ENCODE assay signal across 26 cellular contexts in the genomic region with DNA sequence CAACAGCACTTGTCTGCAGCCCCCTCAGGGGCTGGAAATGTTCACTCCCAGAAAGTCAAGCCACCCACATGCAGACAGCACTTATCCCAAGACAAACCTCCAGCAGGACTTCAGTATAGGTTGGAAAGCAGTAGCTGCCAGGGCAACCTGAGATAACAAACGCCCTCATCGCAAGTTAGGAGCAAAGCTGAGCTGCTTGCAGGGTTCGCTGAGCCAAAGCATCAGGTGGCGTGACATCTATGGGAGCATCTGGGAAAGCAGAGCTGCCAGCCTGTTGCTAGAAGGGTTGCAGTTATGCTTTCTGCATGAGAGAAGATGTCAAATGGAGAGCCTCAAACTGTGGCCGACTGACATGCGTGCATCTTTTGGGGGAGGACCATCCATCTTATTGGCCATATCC. TPM values are rescaled to one million over a fixed set of nuclear protein-coding genes. Genes with fewer than 3 reads are reported as not detected.
"Had no signal": no experiment of that assay in that cellular context is flagged by ENCODE, and none has a peak within 500 bp of the region (broad histone marks: within the 10 kb centered on the region; RNA-seq: fewer than 3 reads in every experiment).

No MANE protein-coding gene starts in this region.

- H3K4me3 Mint-ChIP-seq: activated CD4-positive, alpha-beta memory T cell treated with anti-CD3 and anti-CD28 coated beads, Interleukin-2, amount 10 ng/mL, durations not matched to agents 7 days and 5 days; activated CD4-positive, alpha-beta T cell treated with anti-CD3 and anti-CD28 coated beads, Interleukin-2, amount 10 ng/mL, durations not matched to agents 24 days and 14 days; activated naive CD4-positive, alpha-beta T cell treated with anti-CD3 and anti-CD28 coated beads, Interleukin-2, amount 10 ng/mL, durations not matched to agents 7 days and 5 days; activated T-cell treated with anti-CD3 and anti-CD28 coated beads, Interleukin-2, amount 50 U/mL, for 72 hours; naive thymus-derived CD4-positive, alpha-beta T cell; type B pancreatic cell had no signal

- H3K36me3 ChIP-seq: esophagus squamous epithelium, heart right ventricle, lower lobe of right lung, neutrophil, pancreas, right atrium auricular region, spleen, thoracic aorta, vagina had no signal

- H3K4me1 ChIP-seq: lower lobe of right lung, pancreas, psoas muscle, right atrium auricular region had no signal

- H3K27me3 ChIP-seq: esophagus squamous epithelium, heart right ventricle, pancreas, right atrium auricular region, spleen, vagina had no signal

- H3K36me3 Mint-ChIP-seq: activated naive CD4-positive, alpha-beta T cell treated with anti-CD3 and anti-CD28 coated beads, Interleukin-2, amount 10 ng/mL, durations not matched to agents 7 days and 5 days had no signal

- H3K9me3 Mint-ChIP-seq: activated CD4-positive, alpha-beta memory T cell treated with anti-CD3 and anti-CD28 coated beads, Interleukin-2, amount 10 ng/mL, durations not matched to agents 7 days and 5 days; activated CD4-positive, alpha-beta T cell treated with anti-CD3 and anti-CD28 coated beads, Interleukin-2, amount 10 ng/mL, durations not matched to agents 24 days and 14 days; activated naive CD4-positive, alpha-beta T cell treated with anti-CD3 and anti-CD28 coated beads, Interleukin-2, amount 10 ng/mL, durations not matched to agents 7 days and 5 days; activated T-cell treated with anti-CD3 and anti-CD28 coated beads, Interleukin-2, amount 50 U/mL, for 72 hours; type B pancreatic cell had no signal

- H3K9me3 ChIP-seq: esophagus squamous epithelium, heart right ventricle, lower lobe of right lung, neutrophil, pancreas, psoas muscle, right atrium auricular region, spleen, thoracic aorta, vagina had no signal

- H3K27ac ChIP-seq: coronary artery, esophagus squamous epithelium, heart right ventricle, lower lobe of right lung, neutrophil, pancreas, psoas muscle, right atrium auricular region, spleen, thoracic aorta, vagina, VCaP had no signal

- FAIRE-seq: keratinocyte, pancreas had no signal

- H3K27me3 Mint-ChIP-seq: activated CD4-positive, alpha-beta memory T cell treated with anti-CD3 and anti-CD28 coated beads, Interleukin-2, amount 10 ng/mL, durations not matched to agents 7 days and 5 days had no signal

- H3K4me3 ChIP-seq: coronary artery, esophagus squamous epithelium, heart right ventricle, lower lobe of right lung, pancreas, psoas muscle, right atrium auricular region, spleen, thoracic aorta, vagina had no signal

- ATAC-seq: activated CD4-positive, CD25-positive, alpha-beta regulatory T cell treated with anti-CD3 and anti-CD28 coated beads, Interleukin-2, amount 50 U/mL, for 24 hours; activated T-cell treated with anti-CD3 and anti-CD28 coated beads, Interleukin-2, amount 50 U/mL, for 72 hours; heart right ventricle; left colon; lower lobe of right lung; naive thymus-derived CD4-positive, alpha-beta T cell; pancreas; psoas muscle had no signal

- DNase-seq: activated CD4-positive, alpha-beta memory T cell treated with anti-CD3 and anti-CD28 coated beads, Interleukin-2, amount 10 ng/mL, durations not matched to agents 7 days and 5 days; activated CD4-positive, alpha-beta T cell treated with anti-CD3 and anti-CD28 coated beads, Interleukin-2, amount 10 ng/mL, durations not matched to agents 24 days and 14 days; activated effector memory CD4-positive, alpha-beta T cell treated with anti-CD3 and anti-CD28 coated beads, Interleukin-2, amount 50 U/mL, for 16 hours; activated naive CD4-positive, alpha-beta T cell treated with anti-CD3 and anti-CD28 coated beads, Interleukin-2, amount 10 ng/mL, durations not matched to agents 7 days and 5 days; activated T-cell treated with anti-CD3 and anti-CD28 coated beads, Interleukin-2, amount 50 U/mL, for 72 hours; cerebellar nuclear complex; esophagus squamous epithelium; heart right ventricle; left colon; lower lobe of right lung; naive thymus-derived CD4-positive, alpha-beta T cell; pancreas; psoas muscle; spleen; stimulated activated CD4-positive, alpha-beta T cell treated with anti-CD3 and anti-CD28 coated beads, Interleukin-4, amount 100 ng/mL, for 1 hour; stimulated activated naive CD4-positive, alpha-beta T cell treated with Interleukin-2 at 50 U/mL for 16 hours had no signal

- H3K27ac Mint-ChIP-seq: activated CD4-positive, alpha-beta memory T cell treated with anti-CD3 and anti-CD28 coated beads, Interleukin-2, amount 10 ng/mL, durations not matched to agents 7 days and 5 days; activated CD4-positive, alpha-beta T cell treated with anti-CD3 and anti-CD28 coated beads, Interleukin-2, amount 10 ng/mL, durations not matched to agents 24 days and 14 days; activated naive CD4-positive, alpha-beta T cell treated with anti-CD3 and anti-CD28 coated beads, Interleukin-2, amount 10 ng/mL, durations not matched to agents 7 days and 5 days; activated T-cell treated with anti-CD3 and anti-CD28 coated beads, Interleukin-2, amount 50 U/mL, for 72 hours; naive thymus-derived CD4-positive, alpha-beta T cell; type B pancreatic cell had no signal

RNA-seq across cellular contexts. Expression of gene FNDC7, which starts 29.6 kb away (rescaled TPM):
- total RNA-seq: activated CD4-positive, alpha-beta T cell treated with anti-CD3 and anti-CD28 coated beads, Interleukin-2, amount 10 ng/mL, durations not matched to agents 24 days and 14 days; esophagus squamous epithelium; left colon; lower lobe of right lung; mesenteric fat pad; right atrium auricular region; thoracic aorta; vagina had no signal
- polyA plus RNA-seq: heart right ventricle; naive thymus-derived CD4-positive, alpha-beta T cell; pancreas had no signal
